Comparison of ENCODE assay signal across 22 cellular contexts in genomic region chr10:94008526-94008925, GRCh38.
"Had no signal": no experiment of that assay in that cellular context is flagged by ENCODE, and none has a peak within 500 bp of the region (broad histone marks: within the 10 kb centered on the region; RNA-seq: fewer than 3 reads in every experiment).

No MANE protein-coding gene starts in this region.

- ATAC-seq: esophagus mucosa, gastrocnemius medialis, left cardiac atrium, left lung, left ventricle myocardium superior, lower lobe of right lung, mucosa of descending colon had no signal

- H3K27me3 ChIP-seq: colonic mucosa, esophagus squamous epithelium, gastrocnemius medialis, left lung had no signal

- H3K9me3 ChIP-seq: colonic mucosa, gastrocnemius medialis, left lung, lower lobe of right lung, mucosa of descending colon had no signal

- H3K4me3 Mint-ChIP-seq: dendritic cell treated with granulocyte-macrophage colony-stimulating factor and Interleukin-4, amounts not matched to agents 40 ng/mL and 50 ng/mL, for 4 days; mesothelial cell of epicardium had no signal

- H3K4me3 ChIP-seq: colonic mucosa, esophagus squamous epithelium, gastrocnemius medialis, left lung, lower lobe of right lung, mucosa of descending colon had no signal

- H3K36me3 Mint-ChIP-seq: mesothelial cell of epicardium, naive B cell had no signal

- H3K9me3 Mint-ChIP-seq: dendritic cell treated with granulocyte-macrophage colony-stimulating factor and Interleukin-4, amounts not matched to agents 40 ng/mL and 50 ng/mL, for 4 days had no signal

- H3K27ac ChIP-seq: colonic mucosa, epithelial cell of prostate, esophagus squamous epithelium, gastrocnemius medialis, left lung, lower lobe of right lung had no signal

- DNase-seq: colonic mucosa; cortex of kidney; effector memory CD4-positive, alpha-beta T cell; erythroblast; esophagus squamous epithelium; foreskin fibroblast; foreskin melanocyte; gastrocnemius medialis; glutamatergic neuron; head of caudate nucleus; hippocampal formation; left cardiac atrium; left lung; left ventricle myocardium superior; lower lobe of right lung; mesenchymal stem cell; mucosa of descending colon; naive B cell had no signal

- H3K36me3 ChIP-seq: colonic mucosa, esophagus squamous epithelium, gastrocnemius medialis, left lung, lower lobe of right lung had no signal

- H3K4me1 Mint-ChIP-seq: naive B cell had no signal

- H3K27ac Mint-ChIP-seq: dendritic cell treated with granulocyte-macrophage colony-stimulating factor and Interleukin-4, amounts not matched to agents 40 ng/mL and 50 ng/mL, for 4 days; mesothelial cell of epicardium; naive B cell had no signal
